ENCODE assay signal across 16 cellular contexts in genomic region chr22:30985561-30986208, GRCh38.
"Had no signal": no experiment of that assay in that cellular context is flagged by ENCODE, and none has a peak within 500 bp of the region (broad histone marks: within the 10 kb centered on the region; RNA-seq: fewer than 3 reads in every experiment).

No MANE protein-coding gene starts in this region.

- H3K4me1 ChIP-seq: left ventricle myocardium inferior, parathyroid adenoma had no signal

- H2AFZ ChIP-seq: parathyroid adenoma had no signal

- DNase-seq: activated CD4-positive, alpha-beta T cell treated with anti-CD3 and anti-CD28 coated beads, Interleukin-2, amount 50 U/mL, for 1 hour; activated CD8-positive, alpha-beta memory T cell treated with anti-CD3 and anti-CD28 coated beads for 24 hours; activated gamma-delta T cell treated with Interleukin-2 at 50 U/mL for 16 hours; amniotic stem cell; left ventricle myocardium inferior; mesenchymal stem cell; naive thymus-derived CD8-positive, alpha-beta T cell; stimulated activated CD4-positive, alpha-beta T cell treated with anti-CD3 and anti-CD28 coated beads, Interleukin-12 subunit alpha, Interleukin-12 subunit beta, amount 100 ng/mL, for 4 hours; stimulated activated CD4-positive, alpha-beta T cell treated with anti-CD3 and anti-CD28 coated beads, Interleukin-2, amount 100 ng/mL, for 24 hours had no signal

- H3K4me3 Mint-ChIP-seq: activated naive CD8-positive, alpha-beta T cell; naive thymus-derived CD8-positive, alpha-beta T cell had no signal

- H3K4me3 ChIP-seq: left ventricle myocardium inferior had no signal

- H3K9ac ChIP-seq: parathyroid adenoma had no signal

- H3K27me3 Mint-ChIP-seq: activated naive CD8-positive, alpha-beta T cell; naive thymus-derived CD8-positive, alpha-beta T cell had no signal

- FAIRE-seq: colon, endometrium, keratinocyte had no signal

- H3K27ac Mint-ChIP-seq: activated naive CD8-positive, alpha-beta T cell; naive thymus-derived CD8-positive, alpha-beta T cell had no signal

- ATAC-seq: activated CD4-positive, CD25-positive, alpha-beta regulatory T cell treated with anti-CD3 and anti-CD28 coated beads, Interleukin-2, amount 50 U/mL, for 24 hours; esophagus mucosa; naive thymus-derived CD8-positive, alpha-beta T cell had no signal

- H3K36me3 ChIP-seq: left ventricle myocardium inferior had no signal

- H3K27ac ChIP-seq: left ventricle myocardium inferior, parathyroid adenoma had no signal
